8 cellular contexts compared by ENCODE assay signal in genomic region chr15:70094690-70095311, GRCh38. TPM values are rescaled to one million over a fixed set of nuclear protein-coding genes. Genes with fewer than 3 reads are reported as not detected.
DNase-seq lines count a peak whose midpoint lies in the region; ATAC-seq, FAIRE-seq and TF ChIP-seq lines count a peak whose summit lies in the region.

No MANE protein-coding gene starts in this region.

- no peak for TF ChIP-seq CTCF in WERI-Rb-1 (IDR thresholded peaks at IDR 0.05; ENCODE audit: low read depth, low read length)
- TF ChIP-seq CTCF in smooth muscle cell (IDR thresholded peaks at IDR 0.05; ENCODE audit: borderline replicate concordance, insufficient read depth, poor library complexity, severe bottlenecking) = no peak

- CTCF ChIA-PET in activated CD4-positive, alpha-beta T cell treated with anti-CD3 and anti-CD28 coated beads, Interleukin-2, amount 10 ng/mL, durations not matched to agents 7 days and 5 days (lab: Charles Lee) = interaction anchor here (0.6 to 1.5 kb wide), 8 partner anchors 10 to 445 kb away, joined by 3 to 6 read pairs (median 4); no protein-coding TSS in a partner anchor

- peak overlapping the region; percentile 89 for H3K27ac ChIP-seq in WERI-Rb-1
- no peak overlapping the region for H3K27ac ChIP-seq in right cardiac atrium (ENCODE audit: low read length)
- H3K27ac ChIP-seq in smooth muscle cell (ENCODE audit: low read depth) = peak overlapping the region; percentile 96

- no peaks in the 10 kb centered on the region for H3K27me3 ChIP-seq in WERI-Rb-1 (ENCODE audit: insufficient read depth, low read depth, severe bottlenecking)
- H3K27me3 ChIP-seq in right cardiac atrium (ENCODE audit: control insufficient read depth, insufficient read depth) = no peaks in the 10 kb centered on the region
- H3K27me3 ChIP-seq in smooth muscle cell (ENCODE audit: low read depth) = no peaks in the 10 kb centered on the region

- H3K4me2 ChIP-seq in smooth muscle cell = peak overlapping the region; percentile 98

- peak overlapping the region; percentile 93 for H3K4me3 Mint-ChIP-seq in activated CD4-positive, alpha-beta T cell treated with anti-CD3 and anti-CD28 coated beads, Interleukin-2, amount 10 ng/mL, durations not matched to agents 7 days and 5 days

- no peak for TF ChIP-seq POLR2A in GM12891 (IDR thresholded peaks at IDR 0.05; ENCODE audit: low read depth, low read length)

- no peak overlapping the region for H2AFZ ChIP-seq in smooth muscle cell (ENCODE audit: low read depth)

- H3K9me3 Mint-ChIP-seq in activated CD4-positive, alpha-beta T cell treated with anti-CD3 and anti-CD28 coated beads, Interleukin-2, amount 10 ng/mL, durations not matched to agents 7 days and 5 days = no peaks in the 10 kb centered on the region

- H3K9me3 ChIP-seq in WERI-Rb-1 (ENCODE audit: severe bottlenecking) (no peaks in the 10 kb centered on the region), right cardiac atrium (ENCODE audit: control insufficient read depth, low read length) (no peaks in the 10 kb centered on the region), smooth muscle cell (replicated peaks; ENCODE audit: low read depth) (no peaks in the 10 kb centered on the region)

- peaks cover 57% of the 10 kb centered on the region for H3K36me3 Mint-ChIP-seq in activated CD4-positive, alpha-beta T cell treated with anti-CD3 and anti-CD28 coated beads, Interleukin-2, amount 10 ng/mL, durations not matched to agents 7 days and 5 days (ENCODE audit: low read depth)

- DNase-seq in activated CD4-positive, alpha-beta T cell treated with anti-CD3 and anti-CD28 coated beads, Interleukin-2, amount 10 ng/mL, durations not matched to agents 7 days and 5 days = peak; percentile 25
- no peak for DNase-seq in activated CD4-positive, alpha-beta T cell treated with anti-CD3 and anti-CD28 coated beads, Interleukin-2, amount 50 U/mL, for 48 hours
- no peak for DNase-seq in WERI-Rb-1
- DNase-seq in right cardiac atrium = no peak
- DNase-seq in smooth muscle cell (lab: John Stamatoyannopoulos, UW; ENCODE audit: unreplicated experiment) = no peak
- no peak for DNase-seq in NCI-H146 (lab: John Stamatoyannopoulos, UW)
- no peak for DNase-seq in NOMO-1 treated with DMSO at 0.1 percent for 48 hours (lab: John Stamatoyannopoulos, UW; ENCODE audit: unreplicated experiment)
- no peak for DNase-seq in GM12891 (ENCODE audit: insufficient read length, low spot score)

- H3K4me1 ChIP-seq in right cardiac atrium (ENCODE audit: control insufficient read depth, insufficient read depth, low read length) (peaks cover 19% of the 10 kb centered on the region), smooth muscle cell (ENCODE audit: low read depth) (peaks cover 56% of the 10 kb centered on the region)

- H3K36me3 ChIP-seq in WERI-Rb-1 (peaks cover 63% of the 10 kb centered on the region), smooth muscle cell (ENCODE audit: low read depth) (no peaks in the 10 kb centered on the region)

- no peak for ATAC-seq in right cardiac atrium

- H3F3A ChIP-seq in smooth muscle cell (ENCODE audit: low read depth) = peaks cover 43% of the 10 kb centered on the region

- peak overlapping the region; percentile 71 for H3K27ac Mint-ChIP-seq in activated CD4-positive, alpha-beta T cell treated with anti-CD3 and anti-CD28 coated beads, Interleukin-2, amount 10 ng/mL, durations not matched to agents 7 days and 5 days

- H3K27me3 Mint-ChIP-seq in activated CD4-positive, alpha-beta T cell treated with anti-CD3 and anti-CD28 coated beads, Interleukin-2, amount 10 ng/mL, durations not matched to agents 7 days and 5 days = no peaks in the 10 kb centered on the region

- peak overlapping the region; percentile 91 for H3K9ac ChIP-seq in smooth muscle cell (ENCODE audit: low read depth)

- peaks cover 76% of the 10 kb centered on the region for H3K79me2 ChIP-seq in smooth muscle cell (ENCODE audit: low read depth)

- 53% methylated on average over 8 of the region's 8 CpGs for WGBS in right cardiac atrium
- WGBS in smooth muscle cell (ENCODE audit: low lambda C conversion rate) = 13% methylated on average over 8 of the region's 8 CpGs

- H3K4me1 Mint-ChIP-seq in activated CD4-positive, alpha-beta T cell treated with anti-CD3 and anti-CD28 coated beads, Interleukin-2, amount 10 ng/mL, durations not matched to agents 7 days and 5 days = peaks cover 64% of the 10 kb centered on the region

- intact Hi-C loops in right cardiac atrium (cut with DNase I) = loop anchor here in 2 of 4 donors (10.0 kb wide), 2 partner anchors 370 to 500 kb away; no protein-coding TSS in a partner anchor

- peaks cover 78% of the 10 kb centered on the region for H4K20me1 ChIP-seq in smooth muscle cell (ENCODE audit: low read depth)

- H3K4me3 ChIP-seq in WERI-Rb-1 (ENCODE audit: low read depth, low read length) (peak overlapping the region; percentile 89), right cardiac atrium (ENCODE audit: low read length) (peak overlapping the region; percentile 91), smooth muscle cell (peak overlapping the region; percentile 66)

- POLR2A ChIA-PET in activated CD4-positive, alpha-beta T cell treated with anti-CD3 and anti-CD28 coated beads, Interleukin-2, amount 10 ng/mL, durations not matched to agents 7 days and 5 days (lab: Charles Lee) = no interaction called here

- FAIRE-seq in GM12891 (lab: Jason Lieb, UNC) = no peak

TF ChIP-seq in GM12891, 5 proteins besides CTCF, POLR2A, EP300 and RAD21:
- TF ChIP-seq POLR2AphosphoS5 (IDR thresholded peaks at IDR 0.05; ENCODE audit: low read depth, low read length) = no peak
- no peak for TF ChIP-seq TAF1 (IDR thresholded peaks at IDR 0.05; ENCODE audit: low read depth, low read length)
- TF ChIP-seq PAX5 (IDR thresholded peaks at IDR 0.05; ENCODE audit: insufficient read depth, low read length, severe bottlenecking) = no peak
- no peak for TF ChIP-seq SPI1 (IDR thresholded peaks at IDR 0.05; ENCODE audit: low read depth, low read length)
- no peak for TF ChIP-seq POU2F2 (IDR thresholded peaks at IDR 0.05; ENCODE audit: low read depth, low read length)

RNA-seq across cellular contexts. Expression of gene TLE3, which starts 2.9 kb away (rescaled TPM):
- total RNA-seq in activated CD4-positive, alpha-beta T cell treated with anti-CD3 and anti-CD28 coated beads, Interleukin-2, amount 10 ng/mL, durations not matched to agents 7 days and 5 days = 10 to 100 TPM; 66.6 to 82.3 TPM
- 10 to 100 TPM; 20.6 to 35.4 (median 27.4) TPM for total RNA-seq in right cardiac atrium
- polyA plus RNA-seq in right cardiac atrium = 10.7 TPM
- total RNA-seq in smooth muscle cell = 46.9 and 53.2 TPM in 2 replicates
- polyA plus RNA-seq in smooth muscle cell = 39.7 and 50.9 TPM in 2 replicates
- 18.6 TPM for polyA plus RNA-seq in GM12891 (2012; ENCODE audit: low read depth, missing spikeins)
